ENCODE assay signal across 1 cellular context in genomic region chr11:45238724-45239123, GRCh38.
TF ChIP-seq lines count a peak whose summit lies in the region.

No MANE protein-coding gene starts in this region.

TF ChIP-seq in IMR-90, 13 proteins besides CTCF, POLR2A, EP300 and RAD21:
- TF ChIP-seq CEBPB (IDR thresholded peaks at IDR 0.05; ENCODE audit: low read depth, low read length) (peak; percentile 70), SMC3 (IDR thresholded peaks at IDR 0.05; ENCODE audit: low read depth, low read length) (no peak), FOS (IDR thresholded peaks at IDR 0.05; ENCODE audit: low read depth, low read length) (peak; percentile 59), USF2 (IDR thresholded peaks at IDR 0.05; ENCODE audit: low read depth, low read length) (no peak), BHLHE40 (IDR thresholded peaks at IDR 0.05; ENCODE audit: low read depth, low read length) (no peak)
